Comparison of ENCODE assay signal across 16 cellular contexts in the genomic region with DNA sequence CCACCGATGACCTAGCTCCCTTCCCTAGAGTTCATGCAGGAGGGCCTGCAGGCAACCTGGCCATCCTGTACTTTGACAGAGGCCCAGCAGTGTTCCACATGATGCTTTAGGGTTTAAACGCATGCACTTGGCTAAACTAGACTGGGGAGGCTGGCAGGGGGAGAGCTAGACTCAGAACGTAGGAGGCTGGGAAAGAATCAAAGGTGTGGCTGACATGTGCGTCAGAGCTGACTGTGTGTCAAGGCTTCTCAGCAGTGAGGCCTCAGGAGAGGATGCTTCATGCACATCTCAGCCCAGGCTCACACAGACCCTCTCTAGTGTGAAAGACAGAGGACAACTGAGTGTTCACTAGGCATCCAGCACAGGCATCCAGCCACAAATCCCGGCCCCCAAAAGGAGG. TPM values are rescaled to one million over a fixed set of nuclear protein-coding genes. Genes with fewer than 3 reads are reported as not detected.
A peak's percentile ranks its signal among the peaks of the same experiment; 100 is the strongest.
DNase-seq lines count a peak whose midpoint lies in the region; ATAC-seq and TF ChIP-seq lines count a peak whose summit lies in the region.
"Had no signal": no experiment of that assay in that cellular context is flagged by ENCODE, and none has a peak within 500 bp of the region (broad histone marks: within the 10 kb centered on the region; RNA-seq: fewer than 3 reads in every experiment).

No MANE protein-coding gene starts in this region.

- H3K27ac Mint-ChIP-seq in MCF 10A (ENCODE audit: low read depth, unreplicated experiment) (peak overlapping the region; percentile 51), T-helper 17 cell (peak overlapping the region; percentile 74), osteocyte (ENCODE audit: unreplicated experiment) (no peak overlapping the region)

- H3K9me3 Mint-ChIP-seq in MCF 10A (ENCODE audit: unreplicated experiment) (no peaks in the 10 kb centered on the region), osteocyte (ENCODE audit: unreplicated experiment) (no peaks in the 10 kb centered on the region)
- H3K9me3 Mint-ChIP-seq: CD4-positive, alpha-beta memory T cell had no signal

- no peak overlapping the region for H3K27ac ChIP-seq in mammary epithelial cell (ENCODE audit: insufficient read depth, low read depth, low read length)
- H3K27ac ChIP-seq: C4-2B, GM23248 had no signal

- H3K4me3 Mint-ChIP-seq in MCF 10A (ENCODE audit: unreplicated experiment) (no peak overlapping the region), T-helper 17 cell (no peak overlapping the region), osteocyte (ENCODE audit: unreplicated experiment) (no peak overlapping the region)
- H3K4me3 Mint-ChIP-seq: CD4-positive, alpha-beta memory T cell had no signal

- H3K36me3 Mint-ChIP-seq in MCF 10A (ENCODE audit: insufficient read depth, unreplicated experiment) (peaks cover 79% of the 10 kb centered on the region), T-helper 17 cell (ENCODE audit: low read depth) (peaks cover 2% of the 10 kb centered on the region), osteocyte (ENCODE audit: unreplicated experiment) (peaks cover 26% of the 10 kb centered on the region)

- H4K20me1 ChIP-seq in mammary epithelial cell (ENCODE audit: insufficient read depth, low read length), result no peaks in the 10 kb centered on the region

- DNase-seq in MCF 10A (ENCODE audit: unreplicated experiment) (no peak), mammary epithelial cell (no peak), T-helper 17 cell (no peak), fibroblast of mammary gland (ENCODE audit: low read depth) (peak; percentile 21), osteocyte (ENCODE audit: extremely low spot score, unreplicated experiment) (no peak)
- DNase-seq: ACHN; BE2C; CD4-positive, alpha-beta memory T cell; DMS153; DMS79; GDM1; GM23248 had no signal

- H3K4me2 ChIP-seq in mammary epithelial cell (ENCODE audit: insufficient read depth, low read depth, low read length), result no peak overlapping the region

- intact Hi-C loops in MCF 10A (cut with micrococcal nuclease), result no loop called here
- intact Hi-C loops in mammary epithelial cell (cut with micrococcal nuclease), result no loop called here

- WGBS in mammary epithelial cell (ENCODE audit: low coverage, missing lambda C conversion rate), result 93% methylated on average over 3 of the region's 5 CpGs

- no peak for TF ChIP-seq POLR2A in GM18505 (IDR thresholded peaks at IDR 0.05; ENCODE audit: borderline replicate concordance, extremely low read depth, insufficient read depth, insufficient read length)

- H3K4me3 ChIP-seq in mammary epithelial cell (replicated peaks in 1 of 3; ENCODE audit: insufficient read depth in 1 of 3, low read depth in 2 of 3, low read length in 3 of 3) (no peak overlapping the region), fibroblast of mammary gland (ENCODE audit: control insufficient read depth, low read depth, low read length) (no peak overlapping the region)
- H3K4me3 ChIP-seq: GM23248, HAP-1 had no signal

- no peaks in the 10 kb centered on the region for H3K9me3 ChIP-seq in mammary epithelial cell (replicated peaks; ENCODE audit: insufficient read depth, low read length)
- H3K9me3 ChIP-seq in T-helper 17 cell (ENCODE audit: control insufficient read depth, low read length, poor library complexity, severe bottlenecking), result no peaks in the 10 kb centered on the region
- H3K9me3 ChIP-seq: BE2C, HAP-1 had no signal

- peaks cover 36% of the 10 kb centered on the region for H3K36me3 ChIP-seq in mammary epithelial cell (ENCODE audit: insufficient read depth, low read length)

- no peak for TF ChIP-seq CTCF in MCF 10A (IDR thresholded peaks at IDR 0.05; ENCODE audit: unreplicated experiment)
- TF ChIP-seq CTCF in mammary epithelial cell (conservative IDR thresholded peaks at IDR 0.05 in 1 of 2, IDR thresholded peaks at IDR 0.05 in 1 of 2; ENCODE audit: extremely low read depth in 1 of 2, insufficient read depth in 1 of 2, low read depth in 1 of 2, low read length in 2 of 2), result no peak
- no peak for TF ChIP-seq CTCF in fibroblast of mammary gland (conservative IDR thresholded peaks at IDR 0.05; ENCODE audit: control insufficient read depth, insufficient read depth, low read depth, low read length)
- no peak for TF ChIP-seq CTCF in osteocyte (IDR thresholded peaks at IDR 0.05)

- H3K27me3 ChIP-seq in mammary epithelial cell (ENCODE audit: insufficient read depth, low read length), result no peaks in the 10 kb centered on the region
- H3K27me3 ChIP-seq: BE2C had no signal

- CTCF ChIA-PET in MCF 10A (lab: Yijun Ruan, JAX) (no interaction called here), mammary epithelial cell (lab: Charles Lee; ENCODE audit: low non-redundant PET) (no interaction called here)

- no peaks in the 10 kb centered on the region for H3K27me3 Mint-ChIP-seq in MCF 10A (ENCODE audit: insufficient read depth, unreplicated experiment)
- no peaks in the 10 kb centered on the region for H3K27me3 Mint-ChIP-seq in T-helper 17 cell
- no peaks in the 10 kb centered on the region for H3K27me3 Mint-ChIP-seq in osteocyte (ENCODE audit: unreplicated experiment)
- H3K27me3 Mint-ChIP-seq: CD4-positive, alpha-beta memory T cell had no signal

- no peaks in the 10 kb centered on the region for H3K4me1 Mint-ChIP-seq in MCF 10A (ENCODE audit: insufficient read depth, unreplicated experiment)
- peaks cover 2% of the 10 kb centered on the region for H3K4me1 Mint-ChIP-seq in T-helper 17 cell
- H3K4me1 Mint-ChIP-seq in osteocyte (ENCODE audit: unreplicated experiment), result no peaks in the 10 kb centered on the region

- in situ Hi-C loops in mammary epithelial cell (cut with MboI; ENCODE audit: low sequenced_read_pairs in 2 of 2), result no loop called here

- ATAC-seq in T-helper 17 cell (no peak), GM18505 (IDR thresholded peaks at IDR 0.05; ENCODE audit: unreplicated experiment) (no peak), HG02571 (IDR thresholded peaks at IDR 0.05; ENCODE audit: unreplicated experiment) (no peak)

- peaks cover 4% of the 10 kb centered on the region for H3K79me2 ChIP-seq in mammary epithelial cell (ENCODE audit: insufficient read depth, low read length)

- no peaks in the 10 kb centered on the region for H3K4me1 ChIP-seq in mammary epithelial cell (ENCODE audit: insufficient read depth, low read length)
- H3K4me1 ChIP-seq: BE2C, HAP-1 had no signal

- dilution Hi-C loops in mammary epithelial cell (cut with HindIII; ENCODE audit: low sequenced_read_pairs), result no loop called here

- no peak overlapping the region for H2AFZ ChIP-seq in mammary epithelial cell (ENCODE audit: low read depth, low read length)
- H2AFZ ChIP-seq: GM23248 had no signal

- BruUV-seq in MCF 10A (replicated peaks; lab: Mats Ljungman, UMichigan) (no TSS peak), mammary epithelial cell (replicated peaks; lab: Mats Ljungman, UMichigan) (no TSS peak)

- no peak overlapping the region for H3K9ac ChIP-seq in mammary epithelial cell (ENCODE audit: insufficient read depth, low read length)
- H3K9ac ChIP-seq: GM23248 had no signal

- POLR2A ChIA-PET in MCF 10A (lab: Yijun Ruan, JAX), result no interaction called here

RNA-seq across cellular contexts. Expression of gene DNMT1, which starts 28.7 kb away (rescaled TPM):
- total RNA-seq in MCF 10A (2022), result 47.7 and 76.4 TPM in 2 replicates
- 100 to 1,000 TPM in 1 of 2 donors, 10 to 100 TPM in 1; 23.0 to 139 TPM for total RNA-seq in mammary epithelial cell
- 53.3 TPM for polyA plus RNA-seq in mammary epithelial cell
- 263 TPM for polyA minus RNA-seq in mammary epithelial cell
- 100 to 1,000 TPM; 204 to 229 TPM for total RNA-seq in T-helper 17 cell
- total RNA-seq in osteocyte, result 82.3 and 87.2 TPM in 2 replicates

RNA-seq across cellular contexts. Expression of gene EIF3G, which starts 46.3 kb away (rescaled TPM):
- total RNA-seq in MCF 10A (2022) (224 and 249 TPM in 2 replicates), mammary epithelial cell (100 to 1,000 TPM; 178 to 223 TPM), T-helper 17 cell (100 to 1,000 TPM; 312 to 322 TPM), osteocyte (209 and 217 TPM in 2 replicates)
- 178 TPM for polyA plus RNA-seq in mammary epithelial cell
- 105 TPM for polyA minus RNA-seq in mammary epithelial cell

RNA-seq across cellular contexts. Expression of gene P2RY11, which starts 54.6 kb away (rescaled TPM):
- total RNA-seq in MCF 10A (2022), result 36.1 and 43.1 TPM in 2 replicates
- total RNA-seq in mammary epithelial cell, result 10 to 100 TPM in 1 of 2 donors, 1 to 10 TPM in 1; 2.5 to 22.2 TPM
- polyA plus RNA-seq in mammary epithelial cell, result 5.0 TPM
- polyA minus RNA-seq in mammary epithelial cell, result not detected
- 10 to 100 TPM; 46.6 to 50.8 TPM for total RNA-seq in T-helper 17 cell
- 11.8 and 15.7 TPM in 2 replicates for total RNA-seq in osteocyte

RNA-seq across cellular contexts. Expression of gene PPAN, which starts 59.9 kb away (rescaled TPM):
- total RNA-seq in MCF 10A (2022) (95.0 and 123 TPM in 2 replicates), mammary epithelial cell (10 to 100 TPM; 26.8 to 72.6 TPM), T-helper 17 cell (10 to 100 TPM; 79.8 to 87.8 TPM), osteocyte (34.4 and 40.9 TPM in 2 replicates)
- polyA plus RNA-seq in mammary epithelial cell, result 40.6 TPM
- polyA minus RNA-seq in mammary epithelial cell, result 97.0 TPM
